Comparison of ENCODE assay signal across 9 cellular contexts in the genomic region with DNA sequence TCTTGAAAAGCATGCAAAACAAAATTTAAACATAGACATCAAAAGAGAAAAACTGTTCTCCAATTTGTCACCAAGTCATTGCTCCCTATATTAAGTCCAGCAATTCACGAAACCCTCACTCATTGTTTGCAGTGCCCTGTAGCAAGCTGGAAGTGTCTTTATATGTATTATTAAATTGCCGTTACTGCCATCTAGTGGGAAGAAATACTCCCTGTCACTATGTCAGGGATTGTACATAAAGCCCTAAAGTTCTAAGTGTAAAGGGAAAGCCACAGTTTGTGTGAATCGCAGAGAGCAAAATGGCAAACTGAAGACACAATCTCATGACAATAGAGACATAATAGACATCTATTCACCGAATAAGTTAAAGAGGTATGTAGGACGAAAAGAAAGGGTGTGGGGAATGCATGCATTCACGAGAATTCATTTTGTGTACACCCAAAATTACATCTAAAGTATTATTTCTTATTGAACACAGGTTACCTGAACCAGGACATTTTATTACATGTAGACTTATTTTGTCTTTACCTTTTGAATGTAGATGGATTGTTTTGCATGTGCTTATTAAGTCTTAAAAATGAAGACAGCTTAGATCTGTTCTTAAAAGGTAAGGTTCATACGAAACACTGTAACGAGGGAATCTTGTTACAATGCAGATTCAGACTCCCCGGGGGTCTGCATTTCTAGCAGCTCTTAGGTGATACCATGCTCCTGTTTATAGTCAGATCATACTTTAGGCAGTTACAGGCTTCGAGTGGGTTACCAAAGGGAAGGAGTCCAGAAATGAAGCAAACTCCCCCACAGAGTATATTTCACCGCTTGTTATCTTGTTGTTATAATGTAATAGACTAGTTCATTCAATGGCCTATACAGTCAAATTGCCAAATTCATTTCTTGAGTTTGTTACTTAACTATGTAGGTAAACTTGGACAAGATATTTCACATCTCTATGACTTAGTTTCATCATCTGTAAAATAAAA.
A peak's percentile ranks its signal among the peaks of the same experiment; 100 is the strongest.
DNase-seq lines count a peak whose midpoint lies in the region; ATAC-seq, FAIRE-seq and TF ChIP-seq lines count a peak whose summit lies in the region.
"Had no signal": no experiment of that assay in that cellular context is flagged by ENCODE, and none has a peak within 500 bp of the region (broad histone marks: within the 10 kb centered on the region; RNA-seq: fewer than 3 reads in every experiment).

No MANE protein-coding gene starts in this region.

- H3K79me2 ChIP-seq in parathyroid adenoma = no peaks in the 10 kb centered on the region

- peak; percentile 99 for FAIRE-seq in TTC549 (lab: Jason Lieb, UNC)

- H3K4me1 ChIP-seq in parathyroid adenoma = no peaks in the 10 kb centered on the region

- H3K36me3 ChIP-seq in parathyroid adenoma (ENCODE audit: control insufficient read depth, insufficient read depth, low read length) = no peaks in the 10 kb centered on the region

- no peak overlapping the region for H3K27ac ChIP-seq in parathyroid adenoma

- H3K4me3 ChIP-seq in parathyroid adenoma (ENCODE audit: low read depth, low read length) = no peak overlapping the region
- H3K4me3 ChIP-seq: skin epidermis had no signal

- H2AFZ ChIP-seq in parathyroid adenoma = peak overlapping the region; percentile 7

- TF ChIP-seq CTCF in parathyroid adenoma (IDR thresholded peaks at IDR 0.05) = no peak

- no peak overlapping the region for H3K4me2 ChIP-seq in parathyroid adenoma (ENCODE audit: low read length)

- DNase-seq in AML-193 (lab: John Stamatoyannopoulos, UW) (peak; percentile 47 to 48), NCI-H1694 (lab: John Stamatoyannopoulos, UW) (peak; percentile 83), germinal center (ENCODE audit: low spot score) (peak; percentile 2)
- DNase-seq in activated CD4-positive, alpha-beta T cell treated with anti-CD3 and anti-CD28 coated beads, Interleukin-2, amount 50 U/mL, for 1 hour = no peak

- no peaks in the 10 kb centered on the region for H3K9me3 ChIP-seq in parathyroid adenoma (ENCODE audit: control insufficient read depth, low read length)

- no peaks in the 10 kb centered on the region for H3K27me3 ChIP-seq in parathyroid adenoma (ENCODE audit: control insufficient read depth, insufficient read depth, low read length)

- ATAC-seq in GM18498 (IDR thresholded peaks at IDR 0.05; ENCODE audit: unreplicated experiment) = peak; percentile 93
- peak; percentile 88 for ATAC-seq in HG02938 (IDR thresholded peaks at IDR 0.05; ENCODE audit: unreplicated experiment)

- H3K9ac ChIP-seq in parathyroid adenoma = no peak overlapping the region
